In the genomic region with DNA sequence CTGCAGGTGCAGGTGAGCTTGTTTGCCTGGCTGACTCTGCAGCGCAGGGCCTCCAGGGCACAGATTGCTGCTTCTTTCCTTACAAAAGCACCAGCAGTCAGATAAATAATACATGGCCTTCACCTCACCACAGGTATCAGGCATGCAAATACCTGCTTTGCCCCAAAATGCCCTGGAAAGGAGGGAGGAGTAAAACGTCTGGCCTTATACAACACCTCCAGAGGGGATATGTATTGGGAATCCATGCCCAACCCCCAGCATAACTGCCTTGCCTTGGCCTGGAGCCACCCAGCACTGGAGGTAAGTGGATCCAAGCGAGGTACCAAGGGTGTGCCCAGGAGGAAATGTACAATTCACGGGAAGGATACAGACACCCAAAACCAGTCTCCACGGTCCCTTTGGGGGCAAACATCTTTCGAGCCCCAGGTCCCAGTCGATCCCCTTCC, we compare ENCODE assay signal across 8 cellular contexts. TPM values are rescaled to one million over a fixed set of nuclear protein-coding genes. Genes with fewer than 3 reads are reported as not detected.
DNase-seq lines count a peak whose midpoint lies in the region; FAIRE-seq and TF ChIP-seq lines count a peak whose summit lies in the region.

No MANE protein-coding gene starts in this region.

- H2AFZ ChIP-seq in keratinocyte (ENCODE audit: control insufficient read depth, low read length): peak overlapping the region; percentile 34

- peaks cover 55% of the 10 kb centered on the region for H3K79me2 ChIP-seq in keratinocyte (ENCODE audit: control insufficient read depth, insufficient read depth, low read length)

- TF ChIP-seq CTCF in NB4 (IDR thresholded peaks at IDR 0.05; ENCODE audit: low read depth, low read length) (no peak), astrocyte of the cerebellum (IDR thresholded peaks at IDR 0.05; ENCODE audit: low read depth, low read length, missing control alignments) (no peak), keratinocyte (optimal IDR thresholded peaks at IDR 0.05 in 1 of 3, IDR thresholded peaks at IDR 0.05 in 1 of 3, conservative IDR thresholded peaks at IDR 0.05 in 1 of 3; ENCODE audit: extremely low read depth in 1 of 3, insufficient read depth in 2 of 3, low read length in 3 of 3) (no peak)

- TF ChIP-seq POLR2A in NB4 (IDR thresholded peaks at IDR 0.05; ENCODE audit: extremely low read depth, insufficient read length): no peak

- H3K9ac ChIP-seq in keratinocyte (ENCODE audit: control insufficient read depth, extremely low read depth, insufficient read depth, low read length) (peak overlapping the region; percentile 84), subcutaneous abdominal adipose tissue (ENCODE audit: low read length in 5 of 5) (peak overlapping the region; percentile 76 to 95 (median 88))

- peak overlapping the region; percentile 91 for H3K4me2 ChIP-seq in keratinocyte (ENCODE audit: control insufficient read depth, extremely low read depth, insufficient read depth, low read depth, low read length)

- H3K27me3 ChIP-seq in keratinocyte (ENCODE audit: control insufficient read depth, extremely low read depth, insufficient read depth, low read length) (no peaks in the 10 kb centered on the region), subcutaneous abdominal adipose tissue (ENCODE audit: control insufficient read depth in 5 of 5, insufficient read depth in 4 of 5, low read length in 5 of 5) (no peaks in the 10 kb centered on the region)

- peak; percentile 83 for FAIRE-seq in keratinocyte (lab: Jason Lieb, UNC)

- dilution Hi-C loops in keratinocyte (cut with MboI; ENCODE audit: extremely low pct_ligation_motif_present, low sequenced_read_pairs): no loop called here

- H4K20me1 ChIP-seq in keratinocyte (ENCODE audit: control insufficient read depth, extremely low read depth, insufficient read depth, low read length): peaks cover 25% of the 10 kb centered on the region

- in situ Hi-C loops in G401 (cut with HindIII; ENCODE audit: low sequenced_read_pairs) (loop anchor here (25.0 kb wide), 1 partner anchor 160 kb away; the partner anchor contains the start of gene BAIAP2L2), astrocyte of the cerebellum (cut with HindIII; ENCODE audit: low sequenced_read_pairs) (no loop called here)

- H3K4me1 ChIP-seq in keratinocyte (ENCODE audit: control insufficient read depth, extremely low read depth, insufficient read depth, low read length) (peaks cover 23% of the 10 kb centered on the region), subcutaneous abdominal adipose tissue (ENCODE audit: control insufficient read depth in 5 of 5, insufficient read depth in 5 of 5, low read length in 5 of 5) (peaks cover 21 to 60% (median 50%) of the 10 kb centered on the region in 5 donors)

- peak overlapping the region; percentile 59 for H3K4me3 ChIP-seq in NB4 (ENCODE audit: low read depth, low read length)
- peak overlapping the region; percentile 82 for H3K4me3 ChIP-seq in astrocyte of the cerebellum (ENCODE audit: low read depth, low read length)
- H3K4me3 ChIP-seq in keratinocyte (ENCODE audit: control insufficient read depth in 2 of 3, extremely low read depth in 1 of 3, insufficient read depth in 2 of 3, low read depth in 1 of 3, low read length in 3 of 3): peak overlapping the region; percentile 82 to 98 (median 86)
- peak overlapping the region; percentile 89 to 96 (median 93) for H3K4me3 ChIP-seq in subcutaneous abdominal adipose tissue (ENCODE audit: low read depth in 1 of 5, low read length in 5 of 5)

- DNase-seq in G401 (ENCODE audit: low spot score) (peak; percentile 79), NB4 (ENCODE audit: low read depth) (no peak), astrocyte of the cerebellum (ENCODE audit: low read depth) (no peak), keratinocyte (ENCODE audit: low read depth, low spot score) (no peak), NCI-H2196 treated with DMSO at 0.1 percent for 48 hours (lab: John Stamatoyannopoulos, UW; ENCODE audit: unreplicated experiment) (no peak), NK-92 (lab: John Stamatoyannopoulos, UW; ENCODE audit: unreplicated experiment) (no peak), GF-D8 (lab: John Stamatoyannopoulos, UW) (no peak)

- H3K27ac ChIP-seq in keratinocyte (ENCODE audit: control insufficient read depth, insufficient read depth, low read length) (peak overlapping the region; percentile 62), subcutaneous abdominal adipose tissue (ENCODE audit: low read depth, low read length) (peak overlapping the region; percentile 88)

- H3K36me3 ChIP-seq in keratinocyte (ENCODE audit: control insufficient read depth in 2 of 2, extremely low read depth in 1 of 2, insufficient read depth in 2 of 2, low read length in 2 of 2) (peaks cover 9% of the 10 kb centered on the region in 2 experiments), subcutaneous abdominal adipose tissue (ENCODE audit: control insufficient read depth in 5 of 5, insufficient read depth in 5 of 5, low read length in 5 of 5) (peaks cover 0 to 2% (median 0%) of the 10 kb centered on the region in 5 donors)

- H3K9me3 ChIP-seq in keratinocyte (ENCODE audit: control insufficient read depth, low read depth, low read length): no peaks in the 10 kb centered on the region
- no peaks in the 10 kb centered on the region for H3K9me3 ChIP-seq in subcutaneous abdominal adipose tissue (ENCODE audit: control insufficient read depth in 5 of 5, low read length in 5 of 5)

- peaks cover 6% of the 10 kb centered on the region for H3K9me1 ChIP-seq in keratinocyte (ENCODE audit: control insufficient read depth, extremely low read depth, insufficient read depth, low read length)

RNA-seq across cellular contexts. Expression of gene TMEM184B, which starts 0.9 kb away (rescaled TPM):
- total RNA-seq in G401 (2014; rRNA removed; shearing (Covaris generic)): 16.2 and 20.5 TPM in 2 replicates
- 12.8 to 47.3 TPM (median 18.8 TPM) in 3 replicates for polyA plus RNA-seq in keratinocyte
- polyA plus RNA-seq in keratinocyte (2011; ENCODE audit: low read depth): 3.8 TPM
- 25.0 and 37.5 TPM in 2 replicates for polyA plus RNA-seq in keratinocyte (2011; cell fraction: cytosol; rRNA removed)
- polyA plus RNA-seq in keratinocyte (2011; cell fraction: nucleus; rRNA removed): 52.2 and 66.1 TPM in 2 replicates
- 27.6 and 57.4 TPM in 2 replicates for polyA plus RNA-seq in keratinocyte (2012; ENCODE audit: low replicate concordance)
- 25.2 to 78.0 TPM (median 29.0 TPM) in 3 replicates for polyA minus RNA-seq in keratinocyte
- polyA minus RNA-seq in keratinocyte (2011; cell fraction: cytosol; rRNA and poly(A)+ RNA removed): 72.3 TPM
- 35.3 and 44.1 TPM in 2 replicates for polyA minus RNA-seq in keratinocyte (2011; cell fraction: nucleus; rRNA and poly(A)+ RNA removed)

RNA-seq across cellular contexts. Expression of gene CSNK1E, which starts 45.3 kb away (rescaled TPM):
- total RNA-seq in G401 (2014; rRNA removed; shearing (Covaris generic)): 94.4 and 129 TPM in 2 replicates
- 168 to 229 TPM (median 198 TPM) in 3 replicates for polyA plus RNA-seq in keratinocyte
- 103 TPM for polyA plus RNA-seq in keratinocyte (2011; ENCODE audit: low read depth)
- polyA plus RNA-seq in keratinocyte (2011; cell fraction: cytosol; rRNA removed): 156 and 222 TPM in 2 replicates
- polyA plus RNA-seq in keratinocyte (2011; cell fraction: nucleus; rRNA removed): 405 and 521 TPM in 2 replicates
- polyA plus RNA-seq in keratinocyte (2012; ENCODE audit: low replicate concordance): 138 and 148 TPM in 2 replicates
- polyA minus RNA-seq in keratinocyte: 186 to 256 TPM (median 187 TPM) in 3 replicates
- 182 TPM for polyA minus RNA-seq in keratinocyte (2011; cell fraction: cytosol; rRNA and poly(A)+ RNA removed)
- polyA minus RNA-seq in keratinocyte (2011; cell fraction: nucleus; rRNA and poly(A)+ RNA removed): 122 and 125 TPM in 2 replicates
